21 cellular contexts compared by ENCODE assay signal in genomic region chr22:49373289-49373666, GRCh38.
A peak's percentile ranks its signal among the peaks of the same experiment; 100 is the strongest.
DNase-seq lines count a peak whose midpoint lies in the region; ATAC-seq, FAIRE-seq and TF ChIP-seq lines count a peak whose summit lies in the region.
"Had no signal": no experiment of that assay in that cellular context is flagged by ENCODE, and none has a peak within 500 bp of the region (broad histone marks: within the 10 kb centered on the region; RNA-seq: fewer than 3 reads in every experiment).

No MANE protein-coding gene starts in this region.

- H2AFZ ChIP-seq in HCT116 (ENCODE audit: low read depth, low read length, poor library complexity, severe bottlenecking): no peak overlapping the region

- CTCF ChIA-PET in HCT116 (lab: Charles Lee): no interaction called here

- no peak for ATAC-seq in HCT116
- no peak for ATAC-seq in GM18868 (IDR thresholded peaks at IDR 0.05; ENCODE audit: unreplicated experiment)
- ATAC-seq in HG03469 (IDR thresholded peaks at IDR 0.05; ENCODE audit: unreplicated experiment): no peak

- H3K9me3 Mint-ChIP-seq in immature natural killer cell: no peaks in the 10 kb centered on the region

- H3K27ac ChIP-seq in BLaER1 (peak overlapping the region; percentile 62), HCT116 (ENCODE audit: low read depth, low read length) (peak overlapping the region; percentile 77), kidney (ENCODE audit: low read depth in 2 of 2, low read length in 2 of 2) (no peak overlapping the region)
- H3K27ac ChIP-seq: RWPE1, SJCRH30 had no signal

- POLR2A ChIA-PET in HCT116 (lab: Charles Lee): no interaction called here

- no peaks in the 10 kb centered on the region for H3K79me2 ChIP-seq in HCT116 (ENCODE audit: insufficient read depth, low read length)

- H3K27me3 ChIP-seq in BLaER1 (no peaks in the 10 kb centered on the region), HCT116 (ENCODE audit: insufficient read depth, low read length) (no peaks in the 10 kb centered on the region)

- no peaks in the 10 kb centered on the region for H3K36me3 Mint-ChIP-seq in immature natural killer cell

- no peak overlapping the region for H3K27ac Mint-ChIP-seq in immature natural killer cell

- no peak for TF ChIP-seq POLR2A in HCT116 (IDR thresholded peaks at IDR 0.05; ENCODE audit: borderline replicate concordance, extremely low read depth, insufficient read depth, insufficient read length)

- no peak overlapping the region for H3K4me3 ChIP-seq in BLaER1
- H3K4me3 ChIP-seq in HCT116 (replicated peaks in 1 of 2; ENCODE audit: low read depth in 1 of 2, low read length in 2 of 2): peak overlapping the region in 1 of 2 experiments; percentile 48; a peak in 3 of 4 replicates
- no peak overlapping the region for H3K4me3 ChIP-seq in kidney (ENCODE audit: low read length in 2 of 2)
- H3K4me3 ChIP-seq: MG63, SJCRH30 had no signal

- TF ChIP-seq RAD21 in HCT116 (IDR thresholded peaks at IDR 0.05; ENCODE audit: low read depth): no peak

- peaks cover 0 to 3% of the 10 kb centered on the region in 2 donors for H3K4me1 Mint-ChIP-seq in immature natural killer cell

- peaks cover 13% of the 10 kb centered on the region for H3K9me3 ChIP-seq in BLaER1
- H3K9me3 ChIP-seq in HCT116 (ENCODE audit: control insufficient read depth in 1 of 2, insufficient read depth in 1 of 2, low read depth in 1 of 2, low read length in 2 of 2): no peaks in the 10 kb centered on the region
- H3K9me3 ChIP-seq in kidney (ENCODE audit: control insufficient read depth in 1 of 2, low read length in 2 of 2): no peaks in the 10 kb centered on the region
- H3K9me3 ChIP-seq: MG63 had no signal

- intact Hi-C loops in HCT116 (cut with micrococcal nuclease): no loop called here
- intact Hi-C loops in kidney (cut with DNase I): no loop called here
- intact Hi-C loops in posterior vena cava (cut with DNase I): no loop called here

- H3K36me3 ChIP-seq in BLaER1: no peaks in the 10 kb centered on the region
- H3K36me3 ChIP-seq in HCT116 (ENCODE audit: control insufficient read depth in 1 of 2, insufficient read depth in 2 of 2, low read length in 2 of 2): no peaks in the 10 kb centered on the region
- H3K36me3 ChIP-seq in kidney (ENCODE audit: control insufficient read depth in 1 of 2, insufficient read depth in 2 of 2, low read length in 2 of 2): no peaks in the 10 kb centered on the region
- H3K36me3 ChIP-seq: MG63, SJCRH30 had no signal

- BruUV-seq in HCT116 (replicated peaks; lab: Mats Ljungman, UMichigan): TSS peak; percentile 54

- H3K4me2 ChIP-seq in BLaER1 (peak overlapping the region; percentile 73), HCT116 (ENCODE audit: low read length) (peak overlapping the region; percentile 86)

- no peaks in the 10 kb centered on the region for H3K9me2 ChIP-seq in HCT116 (ENCODE audit: insufficient read depth)

- TF ChIP-seq CTCF in HCT116 (IDR thresholded peaks at IDR 0.05 in 2 of 3, conservative IDR thresholded peaks at IDR 0.05 in 1 of 3; ENCODE audit: borderline replicate concordance in 1 of 3, insufficient read depth in 1 of 3, low read depth in 2 of 3, low read length in 2 of 3) (no peak), kidney (IDR thresholded peaks at IDR 0.05; ENCODE audit: borderline replicate concordance, extremely low read depth, insufficient read depth) (no peak)

- H4K20me1 ChIP-seq in BLaER1 (no peaks in the 10 kb centered on the region), HCT116 (ENCODE audit: insufficient read depth) (no peaks in the 10 kb centered on the region)

- H3K9ac ChIP-seq in BLaER1 (no peak overlapping the region), HCT116 (ENCODE audit: low read length) (peak overlapping the region; percentile 51), kidney (ENCODE audit: low read length in 2 of 2) (no peak overlapping the region)

- no peak for FAIRE-seq in kidney (lab: Jason Lieb, UNC)
- FAIRE-seq: GM12891, GM19239 had no signal

- peaks cover 0 to 4% (median 2%) of the 10 kb centered on the region in 3 donors for H3K27me3 Mint-ChIP-seq in immature natural killer cell (ENCODE audit: low read depth in 3 of 3)

- no peak overlapping the region for H3K4me3 Mint-ChIP-seq in immature natural killer cell

- DNase-seq in HCT116 (ENCODE audit: low read depth, low spot score) (no peak), kidney (peak; percentile 26), posterior vena cava (ENCODE audit: low spot score) (peak; percentile 60), immature natural killer cell (no peak), iPS-NIHi7 (ENCODE audit: extremely low spot score) (no peak)
- DNase-seq: COR-L47; GF-D8; H7; Karpas-422; NCI-H1105 treated with DMSO at 0.1 percent for 48 hours; NCI-H187 treated with DMSO at 0.1 percent for 48 hours; NCI-H446; NK-92 treated with Interleukin-12 subunit alpha and Interleukin-12 subunit beta, amount 100 ng/mL, for 24 hours had no signal

- RAD21 ChIA-PET in HCT116 (lab: Charles Lee; ENCODE audit: low non-redundant PET in 1 of 2, low total read pairs in 2 of 2, uncharacterized antibody in 2 of 2, unreplicated experiment in 2 of 2): no interaction called here

- H3K4me1 ChIP-seq in BLaER1 (peaks cover 57% of the 10 kb centered on the region), HCT116 (ENCODE audit: control insufficient read depth in 1 of 2, insufficient read depth in 2 of 2, low read length in 2 of 2) (peaks cover 23 to 33% of the 10 kb centered on the region in 2 experiments), kidney (ENCODE audit: control insufficient read depth in 1 of 2, insufficient read depth in 1 of 2, low read depth in 1 of 2, low read length in 2 of 2) (no peaks in the 10 kb centered on the region)
- H3K4me1 ChIP-seq: SJCRH30 had no signal

TF ChIP-seq in HCT116, 20 proteins besides CTCF, POLR2A, EP300 and RAD21 (continues in another document):
- TF ChIP-seq POLR2AphosphoS5 (IDR thresholded peaks at IDR 0.05; ENCODE audit: low read depth, low read length) (no peak), FOSL1 (IDR thresholded peaks at IDR 0.05; ENCODE audit: low read depth) (no peak), SP1 (IDR thresholded peaks at IDR 0.05; ENCODE audit: low read depth) (no peak), REST (IDR thresholded peaks at IDR 0.05; ENCODE audit: low read depth) (no peak), EGR1 (IDR thresholded peaks at IDR 0.05; ENCODE audit: low read depth) (no peak), SRF (IDR thresholded peaks at IDR 0.05; ENCODE audit: low read depth) (no peak), ZFX (IDR thresholded peaks at IDR 0.05) (no peak), YY1 (IDR thresholded peaks at IDR 0.05; ENCODE audit: extremely low read depth, insufficient replicate concordance, low read depth, low read length) (no peak), JUND (IDR thresholded peaks at IDR 0.05) (no peak), EZH2phosphoT487 (IDR thresholded peaks at IDR 0.05; ENCODE audit: borderline replicate concordance) (no peak), ELF1 (IDR thresholded peaks at IDR 0.05; ENCODE audit: borderline replicate concordance, low read depth) (no peak), ZNF274 (IDR thresholded peaks at IDR 0.05; ENCODE audit: low read depth, low read length) (no peak), SIN3A (IDR thresholded peaks at IDR 0.05; ENCODE audit: low read depth) (no peak), CEBPB (IDR thresholded peaks at IDR 0.05; ENCODE audit: low read depth) (no peak), CBX3 (IDR thresholded peaks at IDR 0.05; ENCODE audit: low read depth) (no peak), EZH2 (IDR thresholded peaks at IDR 0.05) (no peak)
- TF ChIP-seq, protein P1, sequence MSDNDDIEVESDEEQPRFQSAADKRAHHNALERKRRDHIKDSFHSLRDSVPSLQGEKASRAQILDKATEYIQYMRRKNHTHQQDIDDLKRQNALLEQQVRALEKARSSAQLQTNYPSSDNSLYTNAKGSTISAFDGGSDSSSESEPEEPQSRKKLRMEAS (IDR thresholded peaks at IDR 0.05): no peak
- TF ChIP-seq, protein P2, sequence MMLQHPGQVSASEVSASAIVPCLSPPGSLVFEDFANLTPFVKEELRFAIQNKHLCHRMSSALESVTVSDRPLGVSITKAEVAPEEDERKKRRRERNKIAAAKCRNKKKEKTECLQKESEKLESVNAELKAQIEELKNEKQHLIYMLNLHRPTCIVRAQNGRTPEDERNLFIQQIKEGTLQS (IDR thresholded peaks at IDR 0.05): no peak

Comparison
In these comparisons a context has a peak if more than half of its experiments do, and no peak if none do; other contexts are left out.
1. H3K27ac ChIP-seq: peak in BLaER1 (single experiment) and HCT116 (single experiment); none in kidney (0 of 2).
2. DNase-seq: peak in kidney (single experiment) and posterior vena cava (single experiment); none in HCT116 (single experiment), immature natural killer cell (0 of 3) and iPS-NIHi7 (single experiment).